In genomic region chr18:54928236-54928635, GRCh38 we compare ENCODE assay signal across 20 cellular contexts. TPM values are rescaled to one million over a fixed set of nuclear protein-coding genes. Genes with fewer than 3 reads are reported as not detected.
"Had no signal": no experiment of that assay in that cellular context is flagged by ENCODE, and none has a peak within 500 bp of the region (broad histone marks: within the 10 kb centered on the region; RNA-seq: fewer than 3 reads in every experiment).

No MANE protein-coding gene starts in this region.

- FAIRE-seq: endothelial cell of umbilical vein, kidney had no signal

- H3K27ac Mint-ChIP-seq: endodermal cell; immature natural killer cell; mesothelial cell of epicardium; natural killer cell treated with Interleukin-12 subunit alpha and Interleukin-12 subunit beta and Interleukin-15 and Interleukin-18, amount 100 ng/mL, for 72 hours; neural progenitor cell; stimulated activated memory B cell treated with anti-CD40 and anti-IgM and Interleukin-4, amounts not matched to agents 10 μg/mL and 1 μg/mL and 100 μg/mL, for 72 hours; stimulated activated naive CD8-positive, alpha-beta T cell treated with anti-CD3 and anti-CD28 coated beads, Interleukin-15, Interleukin-2, amounts not matched to agents 100 ng/mL and 50 ng/mL, for 24 hours had no signal

- H3K36me3 ChIP-seq: gastroesophageal sphincter, neural progenitor cell, thoracic aorta had no signal

- DNase-seq: caudate nucleus; effector CD4-positive, alpha-beta T cell; endodermal cell; immature natural killer cell; kidney; nucleus accumbens; psoas muscle; retina; right lobe of liver; stimulated activated CD4-positive, alpha-beta T cell treated with anti-CD3 and anti-CD28 coated beads, Interleukin-4, amount 100 ng/mL, for 1 hour; transverse colon had no signal

- H3K4me3 ChIP-seq: coronary artery, gastroesophageal sphincter, neural progenitor cell, psoas muscle, right lobe of liver, thoracic aorta, transverse colon had no signal

- H3K27me3 Mint-ChIP-seq: natural killer cell treated with Interleukin-12 subunit alpha and Interleukin-12 subunit beta and Interleukin-15 and Interleukin-18, amount 100 ng/mL, for 72 hours; stimulated activated memory B cell treated with anti-CD40 and anti-IgM and Interleukin-4, amounts not matched to agents 10 μg/mL and 1 μg/mL and 100 μg/mL, for 72 hours had no signal

- H3K27ac ChIP-seq: coronary artery, gastroesophageal sphincter, neural progenitor cell, psoas muscle, right lobe of liver, thoracic aorta, transverse colon had no signal

- H3K4me2 ChIP-seq: neural progenitor cell had no signal

- H3K27me3 ChIP-seq: gastroesophageal sphincter, neural progenitor cell, right lobe of liver, transverse colon had no signal

- H3K36me3 Mint-ChIP-seq: mesothelial cell of epicardium; natural killer cell treated with Interleukin-12 subunit alpha and Interleukin-12 subunit beta and Interleukin-15 and Interleukin-18, amount 100 ng/mL, for 72 hours; neural progenitor cell; stimulated activated memory B cell treated with anti-CD40 and anti-IgM and Interleukin-4, amounts not matched to agents 10 μg/mL and 1 μg/mL and 100 μg/mL, for 72 hours had no signal

- H3K9me3 ChIP-seq: gastroesophageal sphincter, psoas muscle, right lobe of liver, thoracic aorta, transverse colon had no signal

- H3K9ac ChIP-seq: neural progenitor cell had no signal

- H2AFZ ChIP-seq: neural progenitor cell had no signal

- H3K4me1 Mint-ChIP-seq: immature natural killer cell; mesothelial cell of epicardium; neural progenitor cell; stimulated activated memory B cell treated with anti-CD40 and anti-IgM and Interleukin-4, amounts not matched to agents 10 μg/mL and 1 μg/mL and 100 μg/mL, for 72 hours had no signal

- H3K4me3 Mint-ChIP-seq: endodermal cell; immature natural killer cell; mesothelial cell of epicardium; natural killer cell treated with Interleukin-12 subunit alpha and Interleukin-12 subunit beta and Interleukin-15 and Interleukin-18, amount 100 ng/mL, for 72 hours; neural progenitor cell; stimulated activated memory B cell treated with anti-CD40 and anti-IgM and Interleukin-4, amounts not matched to agents 10 μg/mL and 1 μg/mL and 100 μg/mL, for 72 hours; stimulated activated naive CD8-positive, alpha-beta T cell treated with anti-CD3 and anti-CD28 coated beads, Interleukin-15, Interleukin-2, amounts not matched to agents 100 ng/mL and 50 ng/mL, for 24 hours had no signal

- H3K9me3 Mint-ChIP-seq: endodermal cell; immature natural killer cell; mesothelial cell of epicardium; natural killer cell treated with Interleukin-12 subunit alpha and Interleukin-12 subunit beta and Interleukin-15 and Interleukin-18, amount 100 ng/mL, for 72 hours; neural progenitor cell; stimulated activated memory B cell treated with anti-CD40 and anti-IgM and Interleukin-4, amounts not matched to agents 10 μg/mL and 1 μg/mL and 100 μg/mL, for 72 hours; stimulated activated naive CD8-positive, alpha-beta T cell treated with anti-CD3 and anti-CD28 coated beads, Interleukin-15, Interleukin-2, amounts not matched to agents 100 ng/mL and 50 ng/mL, for 24 hours had no signal

- H3K4me1 ChIP-seq: gastroesophageal sphincter, neural progenitor cell, psoas muscle, right lobe of liver, transverse colon had no signal

- ATAC-seq: gastroesophageal sphincter; psoas muscle; right lobe of liver; stimulated activated memory B cell treated with anti-CD40 and anti-IgM and Interleukin-4, amounts not matched to agents 10 μg/mL and 1 μg/mL and 100 μg/mL, for 72 hours had no signal

RNA-seq across cellular contexts. Expression of gene CCDC68, which starts 31.0 kb away (rescaled TPM):
- total RNA-seq: mesothelial cell of epicardium had no signal
